15 cellular contexts compared by ENCODE assay signal in genomic region chr5:127416896-127417295, GRCh38.
DNase-seq lines count a peak whose midpoint lies in the region; TF ChIP-seq lines count a peak whose summit lies in the region.
"Had no signal": no experiment of that assay in that cellular context is flagged by ENCODE, and none has a peak within 500 bp of the region (broad histone marks: within the 10 kb centered on the region; RNA-seq: fewer than 3 reads in every experiment).

No MANE protein-coding gene starts in this region.

- intact Hi-C loops in breast epithelium (cut with DNase I; ENCODE audit: low total_unique reads) (no loop called here), esophagus squamous epithelium (cut with DNase I) (no loop called here)

- TF ChIP-seq POLR2A in breast epithelium (IDR thresholded peaks at IDR 0.05) (no peak), esophagus squamous epithelium (IDR thresholded peaks at IDR 0.05) (no peak)

- H3K4me3 ChIP-seq in breast epithelium = no peak overlapping the region
- H3K4me3 ChIP-seq in esophagus squamous epithelium = no peak overlapping the region
- H3K4me3 ChIP-seq: BLaER1 treated with 17β-estradiol and CSF1 and Interleukin-3, amounts not matched to agents 10 nM and 100 nM; GM12878 had no signal

- DNase-seq in Ammon's horn (ENCODE audit: low spot score) = peak; percentile 53
- DNase-seq in RPMI8226 = peak; percentile 18
- DNase-seq in medulla oblongata (ENCODE audit: extremely low spot score) = peak; percentile 68
- DNase-seq in pons (ENCODE audit: low spot score) = peak; percentile 83
- DNase-seq in breast epithelium (ENCODE audit: low spot score in 2 of 2) = no peak
- no peak for DNase-seq in esophagus squamous epithelium (lab: John Stamatoyannopoulos, UW)
- no peak for DNase-seq in NCI-H510A (lab: John Stamatoyannopoulos, UW)
- DNase-seq: 8988T; AML-193; CD4-positive, alpha-beta T cell; DMS79; HCEC 1CT; HFFc6 had no signal

- H3K27ac ChIP-seq in breast epithelium = no peak overlapping the region
- no peak overlapping the region for H3K27ac ChIP-seq in esophagus squamous epithelium
- H3K27ac ChIP-seq: BLaER1 treated with 17β-estradiol and CSF1 and Interleukin-3, amounts not matched to agents 10 nM and 100 nM had no signal

- H3K4me1 ChIP-seq in breast epithelium (no peaks in the 10 kb centered on the region), esophagus squamous epithelium (no peaks in the 10 kb centered on the region)

- H3K36me3 ChIP-seq in breast epithelium = no peaks in the 10 kb centered on the region
- no peaks in the 10 kb centered on the region for H3K36me3 ChIP-seq in esophagus squamous epithelium
- H3K36me3 ChIP-seq: BLaER1 treated with 17β-estradiol and CSF1 and Interleukin-3, amounts not matched to agents 10 nM and 100 nM had no signal

- no peaks in the 10 kb centered on the region for H3K9me3 ChIP-seq in breast epithelium
- no peaks in the 10 kb centered on the region for H3K9me3 ChIP-seq in esophagus squamous epithelium
- H3K9me3 ChIP-seq: BLaER1 treated with 17β-estradiol and CSF1 and Interleukin-3, amounts not matched to agents 10 nM and 100 nM had no signal

- TF ChIP-seq CTCF in breast epithelium (IDR thresholded peaks at IDR 0.05) = no peak
- no peak for TF ChIP-seq CTCF in esophagus squamous epithelium (IDR thresholded peaks at IDR 0.05)

- WGBS in esophagus squamous epithelium, 2 donors = 93 to 98% methylated on average over 4 of the region's 4 CpGs

- no peaks in the 10 kb centered on the region for H3K27me3 ChIP-seq in breast epithelium
- no peaks in the 10 kb centered on the region for H3K27me3 ChIP-seq in esophagus squamous epithelium
- H3K27me3 ChIP-seq: BLaER1 treated with 17β-estradiol and CSF1 and Interleukin-3, amounts not matched to agents 10 nM and 100 nM had no signal

Comparison
In these comparisons a context has a peak if more than half of its experiments do, and no peak if none do; other contexts are left out.
1. DNase-seq: peak in Ammon's horn (single experiment), RPMI8226 (single experiment), medulla oblongata (single experiment) and pons (single experiment); none in breast epithelium (0 of 2), esophagus squamous epithelium (single experiment) and NCI-H510A (single experiment).